In the genomic region with DNA sequence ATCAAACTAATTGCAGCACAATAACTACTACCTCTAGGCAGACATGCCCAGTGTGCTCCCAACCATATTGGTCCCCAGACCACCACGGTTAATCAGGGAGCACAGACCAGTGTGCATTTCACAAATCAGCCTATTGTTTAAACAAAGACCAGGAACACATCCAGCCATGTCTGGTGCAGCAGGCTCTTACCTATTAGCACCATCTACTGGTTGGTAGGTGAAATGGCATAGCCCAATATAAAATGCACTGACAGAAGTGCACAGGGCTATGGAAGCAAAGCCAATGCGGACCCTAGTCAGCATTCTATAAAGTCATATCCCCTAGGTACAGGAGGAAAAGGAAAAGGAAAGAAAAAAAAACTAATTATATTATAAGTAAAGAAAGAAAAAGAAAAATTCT, we compare ENCODE assay signal across 9 cellular contexts. TPM values are rescaled to one million over a fixed set of nuclear protein-coding genes. Genes with fewer than 3 reads are reported as not detected.
DNase-seq lines count a peak whose midpoint lies in the region; ATAC-seq, FAIRE-seq and TF ChIP-seq lines count a peak whose summit lies in the region.
"Had no signal": no experiment of that assay in that cellular context is flagged by ENCODE, and none has a peak within 500 bp of the region (broad histone marks: within the 10 kb centered on the region; RNA-seq: fewer than 3 reads in every experiment).

No MANE protein-coding gene starts in this region.

- no peaks in the 10 kb centered on the region for H3K27me3 ChIP-seq in CD8-positive, alpha-beta T cell (ENCODE audit: insufficient read depth, low read length)
- no peaks in the 10 kb centered on the region for H3K27me3 ChIP-seq in adipocyte (replicated peaks; ENCODE audit: control insufficient read depth, insufficient read depth, low read length)
- H3K27me3 ChIP-seq: neutrophil had no signal

- H3K27me3 Mint-ChIP-seq in CD8-positive, alpha-beta T cell (ENCODE audit: low read depth) = no peaks in the 10 kb centered on the region
- H3K27me3 Mint-ChIP-seq in activated naive CD8-positive, alpha-beta T cell treated with anti-CD3 and anti-CD28 coated beads, Interleukin-2, amount 50 U/mL, for 24 hours = no peaks in the 10 kb centered on the region

- H3K4me1 Mint-ChIP-seq in CD8-positive, alpha-beta T cell (ENCODE audit: low read depth) = no peaks in the 10 kb centered on the region
- no peaks in the 10 kb centered on the region for H3K4me1 Mint-ChIP-seq in activated naive CD8-positive, alpha-beta T cell treated with anti-CD3 and anti-CD28 coated beads, Interleukin-2, amount 50 U/mL, for 24 hours

- POLR2A ChIA-PET in CD8-positive, alpha-beta T cell (lab: Charles Lee) = no interaction called here

- peak; percentile 30 for TF ChIP-seq CTCF in CD8-positive, alpha-beta T cell (IDR thresholded peaks at IDR 0.05)
- peak; percentile 42 for TF ChIP-seq CTCF in kidney (IDR thresholded peaks at IDR 0.05; ENCODE audit: borderline replicate concordance, extremely low read depth, insufficient read depth)

- no peaks in the 10 kb centered on the region for H3K9me3 Mint-ChIP-seq in CD8-positive, alpha-beta T cell
- H3K9me3 Mint-ChIP-seq in activated naive CD8-positive, alpha-beta T cell treated with anti-CD3 and anti-CD28 coated beads, Interleukin-2, amount 50 U/mL, for 24 hours = no peaks in the 10 kb centered on the region

- H3K27ac ChIP-seq in CD8-positive, alpha-beta T cell (ENCODE audit: low read depth, low read length) = no peak overlapping the region
- H3K27ac ChIP-seq in kidney (ENCODE audit: low read depth in 2 of 2, low read length in 2 of 2) = no peak overlapping the region
- H3K27ac ChIP-seq: neutrophil had no signal

- peak; percentile 57 for FAIRE-seq in kidney (lab: Jason Lieb, UNC)

- ATAC-seq in CD8-positive, alpha-beta T cell = no peak
- ATAC-seq in GM18870 (IDR thresholded peaks at IDR 0.05; ENCODE audit: unreplicated experiment) (peak; percentile 100), HG02943 (IDR thresholded peaks at IDR 0.05; ENCODE audit: low read depth, unreplicated experiment) (peak; percentile 97)
- ATAC-seq in activated naive CD8-positive, alpha-beta T cell treated with anti-CD3 and anti-CD28 coated beads, Interleukin-2, amount 50 U/mL, for 24 hours = no peak

- H3K27ac Mint-ChIP-seq in CD8-positive, alpha-beta T cell = no peak overlapping the region
- H3K27ac Mint-ChIP-seq in activated naive CD8-positive, alpha-beta T cell treated with anti-CD3 and anti-CD28 coated beads, Interleukin-2, amount 50 U/mL, for 24 hours = no peak overlapping the region

- DNase-seq in CD8-positive, alpha-beta T cell = no peak
- DNase-seq in NCI-H2081 (lab: John Stamatoyannopoulos, UW) (peak; percentile 47 to 79), adipocyte (ENCODE audit: low read depth) (peak; percentile 60), kidney (no peak), cerebellar nuclear complex (lab: John Stamatoyannopoulos, UW) (no peak)
- no peak for DNase-seq in activated naive CD8-positive, alpha-beta T cell treated with anti-CD3 and anti-CD28 coated beads, Interleukin-2, amount 50 U/mL, for 24 hours

- H3K36me3 Mint-ChIP-seq in CD8-positive, alpha-beta T cell = no peaks in the 10 kb centered on the region
- no peaks in the 10 kb centered on the region for H3K36me3 Mint-ChIP-seq in activated naive CD8-positive, alpha-beta T cell treated with anti-CD3 and anti-CD28 coated beads, Interleukin-2, amount 50 U/mL, for 24 hours (ENCODE audit: low read depth)

- no peak overlapping the region for H3K9ac ChIP-seq in adipocyte (ENCODE audit: low read length)
- H3K9ac ChIP-seq in kidney (ENCODE audit: low read length in 2 of 2) = no peak overlapping the region

- H3K4me3 Mint-ChIP-seq in CD8-positive, alpha-beta T cell = no peak overlapping the region
- H3K4me3 Mint-ChIP-seq in activated naive CD8-positive, alpha-beta T cell treated with anti-CD3 and anti-CD28 coated beads, Interleukin-2, amount 50 U/mL, for 24 hours = no peak overlapping the region

- no peak overlapping the region for H3K4me3 ChIP-seq in CD8-positive, alpha-beta T cell (ENCODE audit: low read depth, low read length)
- H3K4me3 ChIP-seq in adipocyte (ENCODE audit: low read length) (no peak overlapping the region), kidney (ENCODE audit: low read length in 2 of 2) (no peak overlapping the region)

- intact Hi-C loops in CD8-positive, alpha-beta T cell (cut with DNase I, micrococcal nuclease) = no loop called here
- intact Hi-C loops in kidney (cut with DNase I) = no loop called here

- CTCF ChIA-PET in CD8-positive, alpha-beta T cell (lab: Charles Lee) = no interaction called here

- H3K9me3 ChIP-seq in CD8-positive, alpha-beta T cell (ENCODE audit: low read length) = no peaks in the 10 kb centered on the region
- H3K9me3 ChIP-seq in adipocyte (ENCODE audit: control insufficient read depth, low read length) (peaks cover 4% of the 10 kb centered on the region), kidney (ENCODE audit: control insufficient read depth in 1 of 2, low read length in 2 of 2) (no peaks in the 10 kb centered on the region)
- H3K9me3 ChIP-seq: neutrophil had no signal

- H3K36me3 ChIP-seq in CD8-positive, alpha-beta T cell (ENCODE audit: insufficient read depth, low read length) = no peaks in the 10 kb centered on the region
- H3K36me3 ChIP-seq in adipocyte (ENCODE audit: control insufficient read depth, insufficient read depth, low read length, severe bottlenecking) = no peaks in the 10 kb centered on the region
- no peaks in the 10 kb centered on the region for H3K36me3 ChIP-seq in kidney (ENCODE audit: control insufficient read depth in 1 of 2, insufficient read depth in 2 of 2, low read length in 2 of 2)
- H3K36me3 ChIP-seq: neutrophil had no signal

- H3K4me1 ChIP-seq in CD8-positive, alpha-beta T cell (ENCODE audit: insufficient read depth, low read length) = no peaks in the 10 kb centered on the region
- H3K4me1 ChIP-seq in adipocyte (ENCODE audit: control insufficient read depth, insufficient read depth, low read length) (no peaks in the 10 kb centered on the region), kidney (ENCODE audit: control insufficient read depth in 1 of 2, insufficient read depth in 1 of 2, low read depth in 1 of 2, low read length in 2 of 2) (no peaks in the 10 kb centered on the region)

RNA-seq across cellular contexts. Expression of a gene that starts 15.5 kb away (rescaled TPM):
- total RNA-seq in CD8-positive, alpha-beta T cell = not detected
- total RNA-seq in kidney = not detected
- not detected for polyA plus RNA-seq in kidney (ENCODE audit: insufficient read depth, low read depth, low replicate concordance)

Comparison
In these comparisons a context has a peak if more than half of its experiments do, and no peak if none do; other contexts are left out.
1. ATAC-seq: peak in GM18870 (single experiment) and HG02943 (single experiment); none in CD8-positive, alpha-beta T cell (single experiment) and activated naive CD8-positive, alpha-beta T cell treated with anti-CD3 and anti-CD28 coated beads, Interleukin-2, amount 50 U/mL, for 24 hours (single experiment).
2. DNase-seq: peak in NCI-H2081 (2 of 2) and adipocyte (single experiment); none in CD8-positive, alpha-beta T cell (0 of 7), kidney (single experiment), activated naive CD8-positive, alpha-beta T cell treated with anti-CD3 and anti-CD28 coated beads, Interleukin-2, amount 50 U/mL, for 24 hours (single experiment) and cerebellar nuclear complex (0 of 2).